In genomic region chr5:1763548-1763911, GRCh38 we compare ENCODE assay signal across 8 cellular contexts. TPM values are rescaled to one million over a fixed set of nuclear protein-coding genes. Genes with fewer than 3 reads are reported as not detected.
DNase-seq lines count a peak whose midpoint lies in the region; ATAC-seq and TF ChIP-seq lines count a peak whose summit lies in the region.

No MANE protein-coding gene starts in this region.

- H3K4me3 ChIP-seq in BJ (ENCODE audit: low read depth, low read length) (peak overlapping the region; percentile 7; the same call in 1 of the 2 replicates), mammary epithelial cell (replicated peaks in 1 of 3; ENCODE audit: insufficient read depth in 1 of 3, low read depth in 2 of 3, low read length in 3 of 3) (no peak overlapping the region)

- dilution Hi-C loops in mammary epithelial cell (cut with HindIII; ENCODE audit: low sequenced_read_pairs) = loop anchor here (5.0 kb wide), 1 partner anchor 89 kb away; no protein-coding TSS in a partner anchor

- no TSS peak for BruUV-seq in mammary epithelial cell (replicated peaks; lab: Mats Ljungman, UMichigan)

- intact Hi-C loops in mammary epithelial cell (cut with micrococcal nuclease) = loop anchor here (1.0 to 10.0 kb wide), 6 partner anchors 119 to 1831 kb away; partner anchors contain the start of genes IRX1 and IRX4

- no peaks in the 10 kb centered on the region for H3K9me3 ChIP-seq in mammary epithelial cell (replicated peaks; ENCODE audit: insufficient read depth, low read length)

- H3K4me2 ChIP-seq in mammary epithelial cell (ENCODE audit: insufficient read depth, low read depth, low read length) = no peak overlapping the region

- H3K4me1 ChIP-seq in mammary epithelial cell (ENCODE audit: insufficient read depth, low read length) = no peaks in the 10 kb centered on the region

- 54% methylated on average over 11 of the region's 15 CpGs for WGBS in mammary epithelial cell (ENCODE audit: low coverage, missing lambda C conversion rate)

- no peaks in the 10 kb centered on the region for H4K20me1 ChIP-seq in mammary epithelial cell (ENCODE audit: insufficient read depth, low read length)

- H3K9ac ChIP-seq in mammary epithelial cell (ENCODE audit: insufficient read depth, low read length) = no peak overlapping the region

- peak; percentile 29 for ATAC-seq in stimulated activated naive CD8-positive, alpha-beta T cell treated with anti-CD3 and anti-CD28 coated beads, Interleukin-15, Interleukin-2, amounts not matched to agents 100 U/mL and 50 U/mL, for 24 hours
- ATAC-seq in GM19395 (IDR thresholded peaks at IDR 0.05; ENCODE audit: unreplicated experiment) (no peak), GM21576 (IDR thresholded peaks at IDR 0.05; ENCODE audit: unreplicated experiment) (no peak)

- DNase-seq in BJ (ENCODE audit: low read depth) = peak; percentile 15
- DNase-seq in GM19238 (ENCODE audit: insufficient read length, low spot score) = peak; percentile 52
- DNase-seq in RWPE1 (ENCODE audit: low spot score) = peak; percentile 64
- peak; percentile 32 for DNase-seq in mammary epithelial cell
- peak; percentile 78 for DNase-seq in islet precursor cell
- DNase-seq in stimulated activated naive CD8-positive, alpha-beta T cell treated with anti-CD3 and anti-CD28 coated beads, Interleukin-15, Interleukin-2, amounts not matched to agents 100 U/mL and 50 U/mL, for 24 hours = peak; percentile 42

- POLR2A ChIA-PET in BJ (lab: Charles Lee) = no interaction called here
- POLR2A ChIA-PET in RWPE1 (lab: Yijun Ruan, JAX; ENCODE audit: low non-redundant PET) = no interaction called here

- CTCF ChIA-PET in BJ (lab: Yijun Ruan, JAX) (interaction anchor here (0.6 to 3.7 kb wide), 36 partner anchors 8 to 1934 kb away, joined by 3 to 47 read pairs (median 5); partner anchors contain the start of gene MRPL36), RWPE1 (lab: Yijun Ruan, JAX) (interaction anchor here (0.5 to 1.0 kb wide), 5 partner anchors 9 to 772 kb away, joined by 3 to 4 read pairs (median 3); no protein-coding TSS in a partner anchor), mammary epithelial cell (lab: Charles Lee; ENCODE audit: low non-redundant PET) (interaction anchor here (0.5 to 0.7 kb wide), 4 partner anchors 243 to 1042 kb away, joined by 3 to 6 read pairs (median 5); no protein-coding TSS in a partner anchor)

- TF ChIP-seq CTCF in BJ (IDR thresholded peaks at IDR 0.05; ENCODE audit: insufficient read depth, low read depth, low read length) (peak; percentile 93), RWPE1 (conservative IDR thresholded peaks at IDR 0.05; ENCODE audit: low read depth) (peak; percentile 59), mammary epithelial cell (conservative IDR thresholded peaks at IDR 0.05 in 1 of 2, IDR thresholded peaks at IDR 0.05 in 1 of 2; ENCODE audit: extremely low read depth in 1 of 2, insufficient read depth in 1 of 2, low read depth in 1 of 2, low read length in 2 of 2) (peak; percentile 76 to 80)

- H3K36me3 ChIP-seq in BJ (ENCODE audit: control insufficient read depth, insufficient read depth, low read length) (no peaks in the 10 kb centered on the region), mammary epithelial cell (ENCODE audit: insufficient read depth, low read length) (no peaks in the 10 kb centered on the region)

- H3K27ac ChIP-seq in RWPE1 (no peak overlapping the region), mammary epithelial cell (ENCODE audit: insufficient read depth, low read depth, low read length) (no peak overlapping the region)

- in situ Hi-C loops in mammary epithelial cell (cut with MboI; ENCODE audit: low sequenced_read_pairs in 2 of 2) = loop anchor here in 1 of 2 donors (25.0 kb wide), 1 partner anchor 249 kb away; no protein-coding TSS in a partner anchor

- no peak overlapping the region for H2AFZ ChIP-seq in mammary epithelial cell (ENCODE audit: low read depth, low read length)

- no peaks in the 10 kb centered on the region for H3K79me2 ChIP-seq in mammary epithelial cell (ENCODE audit: insufficient read depth, low read length)

- H3K27me3 ChIP-seq in BJ (ENCODE audit: control insufficient read depth, insufficient read depth, low read length) (peaks cover 5% of the 10 kb centered on the region), mammary epithelial cell (ENCODE audit: insufficient read depth, low read length) (no peaks in the 10 kb centered on the region)

RNA-seq across cellular contexts. Expression of gene MRPL36, which starts 36.1 kb away (rescaled TPM):
- polyA plus RNA-seq in BJ (2011; rRNA removed) (67.9 and 92.3 TPM in 2 replicates), mammary epithelial cell (117 TPM)
- polyA minus RNA-seq in BJ (2011; rRNA and poly(A)+ RNA removed) = 16.6 and 22.0 TPM in 2 replicates
- 10 to 100 TPM; 47.2 to 82.2 TPM for total RNA-seq in mammary epithelial cell
- polyA minus RNA-seq in mammary epithelial cell = 54.6 TPM

RNA-seq across cellular contexts. Expression of gene NDUFS6, which starts 37.7 kb away (rescaled TPM):
- 26.6 and 34.1 TPM in 2 replicates for polyA plus RNA-seq in BJ (2011; rRNA removed)
- polyA minus RNA-seq in BJ (2011; rRNA and poly(A)+ RNA removed) = 10.2 and 10.4 TPM in 2 replicates
- total RNA-seq in mammary epithelial cell = 10 to 100 TPM; 13.5 to 47.7 TPM
- polyA plus RNA-seq in mammary epithelial cell = 127 TPM
- 17.7 TPM for polyA minus RNA-seq in mammary epithelial cell

Comparison
In these comparisons a context has a peak if more than half of its experiments do, and no peak if none do; other contexts are left out.
1. DNase-seq: peak in every context shown above with its lines; median percentile 78 in islet precursor cell; 64 in RWPE1; 52 in GM19238; 42 in stimulated activated naive CD8-positive, alpha-beta T cell treated with anti-CD3 and anti-CD28 coated beads, Interleukin-15, Interleukin-2, amounts not matched to agents 100 U/mL and 50 U/mL, for 24 hours; 32 in mammary epithelial cell; 15 in BJ.